ENCODE assay signal across 29 cellular contexts in genomic region chr10:9172276-9172675, GRCh38.
"Had no signal": no experiment of that assay in that cellular context is flagged by ENCODE, and none has a peak within 500 bp of the region (broad histone marks: within the 10 kb centered on the region; RNA-seq: fewer than 3 reads in every experiment).

No MANE protein-coding gene starts in this region.

- ATAC-seq: effector memory CD8-positive, alpha-beta T cell; esophagus mucosa; foreskin keratinocyte; gastrocnemius medialis; gastroesophageal sphincter; heart left ventricle; heart right ventricle had no signal

- H3K27ac Mint-ChIP-seq: dendritic cell treated with granulocyte-macrophage colony-stimulating factor and Interleukin-4, amounts not matched to agents 40 ng/mL and 50 ng/mL, for 4 days; effector memory CD8-positive, alpha-beta T cell; endodermal cell had no signal

- H3K9me3 ChIP-seq: colonic mucosa, esophagus squamous epithelium, gastrocnemius medialis had no signal

- H3K4me3 ChIP-seq: colonic mucosa, coronary artery, dorsolateral prefrontal cortex, esophagus muscularis mucosa, esophagus squamous epithelium, gastrocnemius medialis, gastroesophageal sphincter, heart left ventricle, heart right ventricle had no signal

- H3K36me3 ChIP-seq: colonic mucosa, esophagus muscularis mucosa, esophagus squamous epithelium, gastrocnemius medialis, gastroesophageal sphincter, heart left ventricle, heart right ventricle had no signal

- FAIRE-seq: colon, endometrium, endothelial cell of umbilical vein, frontal cortex had no signal

- H3K27ac ChIP-seq: colonic mucosa, coronary artery, dorsolateral prefrontal cortex, epithelial cell of prostate, esophagus muscularis mucosa, esophagus squamous epithelium, foreskin keratinocyte, gastrocnemius medialis, gastroesophageal sphincter, heart left ventricle, heart right ventricle had no signal

- H3K27me3 Mint-ChIP-seq: dendritic cell treated with granulocyte-macrophage colony-stimulating factor and Interleukin-4, amounts not matched to agents 40 ng/mL and 50 ng/mL, for 4 days had no signal

- H3K9me3 Mint-ChIP-seq: dendritic cell treated with granulocyte-macrophage colony-stimulating factor and Interleukin-4, amounts not matched to agents 40 ng/mL and 50 ng/mL, for 4 days; effector memory CD8-positive, alpha-beta T cell had no signal

- H3K4me1 ChIP-seq: colonic mucosa, esophagus muscularis mucosa, esophagus squamous epithelium, foreskin keratinocyte, gastrocnemius medialis, gastroesophageal sphincter, heart left ventricle, heart right ventricle had no signal

- H3K27me3 ChIP-seq: colonic mucosa, foreskin keratinocyte, gastrocnemius medialis had no signal

- DNase-seq: colonic mucosa; cortex of kidney; dermis blood vessel endothelial cell; dorsolateral prefrontal cortex; effector CD4-positive, alpha-beta T cell; effector CD8-positive, alpha-beta T cell; effector memory CD4-positive, alpha-beta T cell; effector memory CD8-positive, alpha-beta T cell; endodermal cell; erythroblast; esophagus squamous epithelium; foreskin fibroblast; foreskin keratinocyte; foreskin melanocyte; gastrocnemius medialis; glutamatergic neuron; head of caudate nucleus; heart left ventricle; heart right ventricle had no signal

- H3K4me1 Mint-ChIP-seq: endodermal cell had no signal

- H3K4me3 Mint-ChIP-seq: dendritic cell treated with granulocyte-macrophage colony-stimulating factor and Interleukin-4, amounts not matched to agents 40 ng/mL and 50 ng/mL, for 4 days; effector memory CD8-positive, alpha-beta T cell; endodermal cell had no signal
